19 cellular contexts compared by ENCODE assay signal in genomic region chrX:23904096-23904495, GRCh38. TPM values are rescaled to one million over a fixed set of nuclear protein-coding genes. Genes with fewer than 3 reads are reported as not detected.
DNase-seq lines count a peak whose midpoint lies in the region; ATAC-seq, FAIRE-seq and TF ChIP-seq lines count a peak whose summit lies in the region.
"Had no signal": no experiment of that assay in that cellular context is flagged by ENCODE, and none has a peak within 500 bp of the region (broad histone marks: within the 10 kb centered on the region; RNA-seq: fewer than 3 reads in every experiment).

No MANE protein-coding gene starts in this region.

- H3K36me3 ChIP-seq in A673 (ENCODE audit: insufficient read depth, low read length, poor library complexity, severe bottlenecking), result no peaks in the 10 kb centered on the region
- no peaks in the 10 kb centered on the region for H3K36me3 ChIP-seq in brain microvascular endothelial cell (replicated peaks)
- H3K36me3 ChIP-seq in kidney (ENCODE audit: control insufficient read depth in 1 of 2, insufficient read depth in 2 of 2, low read length in 2 of 2), result no peaks in the 10 kb centered on the region

- H3K4me1 ChIP-seq in A673 (ENCODE audit: insufficient read depth, low read length, poor library complexity, severe bottlenecking), result peaks cover 21% of the 10 kb centered on the region
- H3K4me1 ChIP-seq in kidney (ENCODE audit: control insufficient read depth in 1 of 2, insufficient read depth in 1 of 2, low read depth in 1 of 2, low read length in 2 of 2), result peaks cover 12% of the 10 kb centered on the region in 2 donors

- H3K27ac ChIP-seq in A673 (ENCODE audit: low read depth, low read length, poor library complexity, severe bottlenecking), result peak overlapping the region; percentile 64
- H3K27ac ChIP-seq in brain microvascular endothelial cell, result peak overlapping the region; percentile 26
- H3K27ac ChIP-seq in kidney (ENCODE audit: low read depth in 2 of 2, low read length in 2 of 2), result no peak overlapping the region

- no TSS peak for BruUV-seq in A673 (replicated peaks; lab: Mats Ljungman, UMichigan)

- no peak for TF ChIP-seq CTCF in A673 (conservative IDR thresholded peaks at IDR 0.05; ENCODE audit: low read depth, low read length)
- TF ChIP-seq CTCF in brain microvascular endothelial cell (IDR thresholded peaks at IDR 0.05; ENCODE audit: low read depth, low read length, missing control alignments), result no peak
- no peak for TF ChIP-seq CTCF in kidney (IDR thresholded peaks at IDR 0.05; ENCODE audit: borderline replicate concordance, extremely low read depth, insufficient read depth)
- TF ChIP-seq CTCF in GM10248 (IDR thresholded peaks at IDR 0.05; ENCODE audit: control extremely low read depth, extremely low read depth, low read depth, missing control alignments), result no peak

- POLR2A ChIA-PET in A673 (lab: Charles Lee; ENCODE audit: low non-redundant PET), result no interaction called here
- POLR2A ChIA-PET in GM10248 (lab: Yijun Ruan, JAX), result no interaction called here

- CTCF ChIA-PET in A673 (lab: Charles Lee), result no interaction called here
- CTCF ChIA-PET in GM10248 (lab: Yijun Ruan, JAX), result interaction anchor here (1.2 kb wide), 1 partner anchor 210 kb away, joined by 3 read pairs; no protein-coding TSS in a partner anchor

- intact Hi-C loops in A673 (cut with micrococcal nuclease; ENCODE audit: unreplicated experiment), result no loop called here
- intact Hi-C loops in kidney (cut with DNase I), result loop anchor here (10.0 kb wide), 2 partner anchors 119 to 199 kb away; partner anchors contain the start of gene SAT1

- no peak overlapping the region for H3K9ac ChIP-seq in kidney (ENCODE audit: low read length in 2 of 2)

- peak; percentile 72 for DNase-seq in A673 (ENCODE audit: low spot score)
- no peak for DNase-seq in HTR-8/SVneo (ENCODE audit: insufficient read length, low spot score)
- DNase-seq in brain microvascular endothelial cell, result peak; percentile 42
- peak; percentile 12 for DNase-seq in iPS-NIHi11 (ENCODE audit: low spot score)
- DNase-seq in NCI-H1930 (lab: John Stamatoyannopoulos, UW), result no peak
- DNase-seq in kidney, result no peak
- DNase-seq in GM10248 (ENCODE audit: extremely low spot score), result no peak
- DNase-seq: activated CD4-positive, alpha-beta T cell treated with anti-CD3 and anti-CD28 coated beads for 1 hour; activated CD8-positive, alpha-beta memory T cell treated with anti-CD3 and anti-CD28 coated beads, Interleukin-2, amount 50 U/mL, for 4 hours; activated naive CD4-positive, alpha-beta T cell treated with anti-CD3 and anti-CD28 coated beads, Interleukin-2, amount 50 U/mL, for 16 hours; HFFc6; NCI-H187 treated with DMSO at 0.1 percent for 48 hours; NCI-H748 treated with DMSO at 0.1 percent for 48 hours; stimulated activated naive CD8-positive, alpha-beta T cell treated with anti-CD3 and anti-CD28 coated beads, Interleukin-15, Interleukin-2, amounts not matched to agents 100 U/mL and 50 U/mL, for 24 hours; T-helper 17 cell had no signal

- H3K27me3 ChIP-seq in A673 (replicated peaks; ENCODE audit: insufficient read depth, low read depth, low read length, poor library complexity), result peaks cover 7% of the 10 kb centered on the region
- H3K27me3 ChIP-seq in brain microvascular endothelial cell (replicated peaks), result no peaks in the 10 kb centered on the region

- in situ Hi-C loops in brain microvascular endothelial cell (cut with HindIII; ENCODE audit: low pct_ligation_motif_present, low sequenced_read_pairs), result no loop called here

- no peak for ATAC-seq in HG03196 (IDR thresholded peaks at IDR 0.05; ENCODE audit: unreplicated experiment)
- ATAC-seq: stimulated activated naive CD8-positive, alpha-beta T cell treated with anti-CD3 and anti-CD28 coated beads, Interleukin-15, Interleukin-2, amounts not matched to agents 100 U/mL and 50 U/mL, for 24 hours; T-helper 17 cell had no signal

- H3K4me3 ChIP-seq in A673 (ENCODE audit: low read depth, low read length, poor library complexity, severe bottlenecking) (no peak overlapping the region), brain microvascular endothelial cell (ENCODE audit: low read depth, low read length) (no peak overlapping the region), kidney (ENCODE audit: low read length in 2 of 2) (no peak overlapping the region)
- H3K4me3 ChIP-seq: lung had no signal

- FAIRE-seq in HTR-8/SVneo (lab: Jason Lieb, UNC) (peak; percentile 86), kidney (lab: Jason Lieb, UNC) (no peak)
- FAIRE-seq: urothelium cell line had no signal

- no peaks in the 10 kb centered on the region for H3K9me3 ChIP-seq in A673 (ENCODE audit: low read depth, low read length, poor library complexity, severe bottlenecking)
- no peaks in the 10 kb centered on the region for H3K9me3 ChIP-seq in kidney (ENCODE audit: control insufficient read depth in 1 of 2, low read length in 2 of 2)

RNA-seq across cellular contexts. Expression of gene APOO, which starts 3.6 kb away (rescaled TPM):
- total RNA-seq in A673 (2021) (74.2 and 79.0 TPM in 2 replicates), kidney (30.4 TPM)
- 110 TPM for polyA plus RNA-seq in kidney (ENCODE audit: insufficient read depth, low read depth, low replicate concordance)

RNA-seq across cellular contexts. Expression of gene CXorf58, which starts 3.7 kb away (rescaled TPM):
- total RNA-seq in A673 (2021), result not detected in 2 replicates
- not detected for total RNA-seq in kidney
- polyA plus RNA-seq in kidney (ENCODE audit: insufficient read depth, low read depth, low replicate concordance), result 0.37 TPM
- total RNA-seq: HFFc6, T-helper 17 cell had no signal
- polyA plus RNA-seq: AG04450 had no signal

Comparison
In these comparisons a context has a peak if more than half of its experiments do, and no peak if none do; other contexts are left out.
1. DNase-seq: peak in A673 (single experiment), brain microvascular endothelial cell (single experiment) and iPS-NIHi11 (single experiment); none in HTR-8/SVneo (single experiment), NCI-H1930 (0 of 2), kidney (single experiment) and GM10248 (single experiment).
2. H3K27ac ChIP-seq: peak in A673 (single experiment) and brain microvascular endothelial cell (single experiment); none in kidney (0 of 2).